In the genomic region with DNA sequence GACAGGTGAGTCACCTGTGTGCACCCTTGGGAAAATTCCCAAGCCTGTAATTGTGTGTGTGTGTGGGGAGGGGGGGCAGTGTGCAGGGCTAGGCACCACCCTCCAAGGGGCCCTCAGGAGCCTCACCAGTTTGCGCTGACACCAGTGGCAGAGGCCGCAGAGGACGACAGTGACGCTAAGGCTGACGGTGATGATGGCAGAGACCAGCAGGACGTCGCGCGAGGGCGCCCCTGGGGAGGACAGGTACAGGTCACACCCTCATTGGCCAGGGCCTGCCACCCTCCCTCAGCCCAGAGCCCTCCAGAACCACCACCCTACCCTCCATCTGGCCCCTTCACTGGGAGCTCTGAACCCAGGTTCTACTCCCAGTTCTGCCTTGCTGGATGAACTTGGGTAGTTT, we compare ENCODE assay signal across 1 cellular context.
TF ChIP-seq lines count a peak whose summit lies in the region.

No MANE protein-coding gene starts in this region.

TF ChIP-seq in WTC11, 78 proteins besides CTCF, POLR2A, EP300 and RAD21 (continued from another document):
- TF ChIP-seq, protein P1, sequence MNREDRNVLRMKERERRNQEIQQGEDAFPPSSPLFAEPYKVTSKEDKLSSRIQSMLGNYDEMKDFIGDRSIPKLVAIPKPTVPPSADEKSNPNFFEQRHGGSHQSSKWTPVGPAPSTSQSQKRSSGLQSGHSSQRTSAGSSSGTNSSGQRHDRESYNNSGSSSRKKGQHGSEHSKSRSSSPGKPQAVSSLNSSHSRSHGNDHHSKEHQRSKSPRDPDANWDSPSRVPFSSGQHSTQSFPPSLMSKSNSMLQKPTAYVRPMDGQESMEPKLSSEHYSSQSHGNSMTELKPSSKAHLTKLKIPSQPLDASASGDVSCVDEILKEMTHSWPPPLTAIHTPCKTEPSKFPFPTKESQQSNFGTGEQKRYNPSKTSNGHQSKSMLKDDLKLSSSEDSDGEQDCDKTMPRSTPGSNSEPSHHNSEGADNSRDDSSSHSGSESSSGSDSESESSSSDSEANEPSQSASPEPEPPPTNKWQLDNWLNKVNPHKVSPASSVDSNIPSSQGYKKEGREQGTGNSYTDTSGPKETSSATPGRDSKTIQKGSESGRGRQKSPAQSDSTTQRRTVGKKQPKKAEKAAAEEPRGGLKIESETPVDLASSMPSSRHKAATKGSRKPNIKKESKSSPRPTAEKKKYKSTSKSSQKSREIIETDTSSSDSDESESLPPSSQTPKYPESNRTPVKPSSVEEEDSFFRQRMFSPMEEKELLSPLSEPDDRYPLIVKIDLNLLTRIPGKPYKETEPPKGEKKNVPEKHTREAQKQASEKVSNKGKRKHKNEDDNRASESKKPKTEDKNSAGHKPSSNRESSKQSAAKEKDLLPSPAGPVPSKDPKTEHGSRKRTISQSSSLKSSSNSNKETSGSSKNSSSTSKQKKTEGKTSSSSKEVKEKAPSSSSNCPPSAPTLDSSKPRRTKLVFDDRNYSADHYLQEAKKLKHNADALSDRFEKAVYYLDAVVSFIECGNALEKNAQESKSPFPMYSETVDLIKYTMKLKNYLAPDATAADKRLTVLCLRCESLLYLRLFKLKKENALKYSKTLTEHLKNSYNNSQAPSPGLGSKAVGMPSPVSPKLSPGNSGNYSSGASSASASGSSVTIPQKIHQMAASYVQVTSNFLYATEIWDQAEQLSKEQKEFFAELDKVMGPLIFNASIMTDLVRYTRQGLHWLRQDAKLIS (CRISPR knock-in tag; IDR thresholded peaks at IDR 0.05; ENCODE audit: borderline replicate concordance): no peak
- TF ChIP-seq, protein P2, sequence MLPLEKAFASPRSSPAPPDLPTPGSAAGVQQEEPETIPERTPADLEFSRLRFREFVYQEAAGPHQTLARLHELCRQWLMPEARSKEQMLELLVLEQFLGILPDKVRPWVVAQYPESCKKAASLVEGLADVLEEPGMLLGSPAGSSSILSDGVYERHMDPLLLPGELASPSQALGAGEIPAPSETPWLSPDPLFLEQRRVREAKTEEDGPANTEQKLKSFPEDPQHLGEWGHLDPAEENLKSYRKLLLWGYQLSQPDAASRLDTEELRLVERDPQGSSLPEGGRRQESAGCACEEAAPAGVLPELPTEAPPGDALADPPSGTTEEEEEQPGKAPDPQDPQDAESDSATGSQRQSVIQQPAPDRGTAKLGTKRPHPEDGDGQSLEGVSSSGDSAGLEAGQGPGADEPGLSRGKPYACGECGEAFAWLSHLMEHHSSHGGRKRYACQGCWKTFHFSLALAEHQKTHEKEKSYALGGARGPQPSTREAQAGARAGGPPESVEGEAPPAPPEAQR (CRISPR knock-in tag; IDR thresholded peaks at IDR 0.05): no peak
- TF ChIP-seq SMAD3 (CRISPR knock-in tag; IDR thresholded peaks at IDR 0.05; ENCODE audit: borderline replicate concordance) (no peak), USF1 (CRISPR knock-in tag; IDR thresholded peaks at IDR 0.05) (no peak), CREM (CRISPR knock-in tag; IDR thresholded peaks at IDR 0.05) (no peak), NR1H2 (CRISPR knock-in tag; IDR thresholded peaks at IDR 0.05) (no peak), ATF6 (CRISPR knock-in tag; IDR thresholded peaks at IDR 0.05) (no peak), RORB (CRISPR knock-in tag; IDR thresholded peaks at IDR 0.05) (no peak)
- TF ChIP-seq, protein P3, sequence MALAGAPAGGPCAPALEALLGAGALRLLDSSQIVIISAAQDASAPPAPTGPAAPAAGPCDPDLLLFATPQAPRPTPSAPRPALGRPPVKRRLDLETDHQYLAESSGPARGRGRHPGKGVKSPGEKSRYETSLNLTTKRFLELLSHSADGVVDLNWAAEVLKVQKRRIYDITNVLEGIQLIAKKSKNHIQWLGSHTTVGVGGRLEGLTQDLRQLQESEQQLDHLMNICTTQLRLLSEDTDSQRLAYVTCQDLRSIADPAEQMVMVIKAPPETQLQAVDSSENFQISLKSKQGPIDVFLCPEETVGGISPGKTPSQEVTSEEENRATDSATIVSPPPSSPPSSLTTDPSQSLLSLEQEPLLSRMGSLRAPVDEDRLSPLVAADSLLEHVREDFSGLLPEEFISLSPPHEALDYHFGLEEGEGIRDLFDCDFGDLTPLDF (CRISPR knock-in tag; IDR thresholded peaks at IDR 0.05): no peak
